11 cellular contexts compared by ENCODE assay signal in genomic region chr3:50502225-50502583, GRCh38. TPM values are rescaled to one million over a fixed set of nuclear protein-coding genes. Genes with fewer than 3 reads are reported as not detected.
DNase-seq lines count a peak whose midpoint lies in the region; ATAC-seq and TF ChIP-seq lines count a peak whose summit lies in the region.
"Had no signal": no experiment of that assay in that cellular context is flagged by ENCODE, and none has a peak within 500 bp of the region (broad histone marks: within the 10 kb centered on the region; RNA-seq: fewer than 3 reads in every experiment).

No MANE protein-coding gene starts in this region.

- H3K9me3 ChIP-seq in HUES6 (ENCODE audit: control insufficient read depth, insufficient read depth, low read depth, low read length) (no peaks in the 10 kb centered on the region), ovary (no peaks in the 10 kb centered on the region)

- no peak overlapping the region for H3K27ac ChIP-seq in HUES6 (ENCODE audit: low read depth, low read length)
- no peak overlapping the region for H3K27ac ChIP-seq in ovary

- no peaks in the 10 kb centered on the region for H3K9me3 Mint-ChIP-seq in effector memory CD8-positive, alpha-beta T cell
- no peaks in the 10 kb centered on the region for H3K9me3 Mint-ChIP-seq in neural crest cell

- no peak for ATAC-seq in effector memory CD8-positive, alpha-beta T cell (replicated peaks)
- no peak for ATAC-seq in HG03457 (IDR thresholded peaks at IDR 0.05; ENCODE audit: unreplicated experiment)
- ATAC-seq: K562 had no signal

- TF ChIP-seq EP300 in ovary (IDR thresholded peaks at IDR 0.05): no peak

- H3K4me3 ChIP-seq in HUES6 (ENCODE audit: low read depth, low read length) (peak overlapping the region; percentile 62), ovary (no peak overlapping the region)

- TF ChIP-seq POLR2A in ovary (IDR thresholded peaks at IDR 0.05): no peak

- H3K36me3 Mint-ChIP-seq in effector memory CD8-positive, alpha-beta T cell (ENCODE audit: insufficient read depth): peaks cover 19% of the 10 kb centered on the region
- H3K36me3 Mint-ChIP-seq in neural crest cell (ENCODE audit: low read depth): no peaks in the 10 kb centered on the region

- H3K27me3 ChIP-seq in HUES6 (ENCODE audit: control insufficient read depth, insufficient read depth, low read length): peaks cover 52% of the 10 kb centered on the region
- H3K27me3 ChIP-seq in ovary: no peaks in the 10 kb centered on the region

- TF ChIP-seq CTCF in neural crest cell (conservative IDR thresholded peaks at IDR 0.05) (no peak), ovary (IDR thresholded peaks at IDR 0.05) (no peak)

- H3K27ac Mint-ChIP-seq in effector memory CD8-positive, alpha-beta T cell: peak overlapping the region; percentile 52 to 63
- no peak overlapping the region for H3K27ac Mint-ChIP-seq in neural crest cell (ENCODE audit: unreplicated experiment)

- 15 to 28% (median 20%) methylated on average over 7 of the region's 7 CpGs for whole genome bisulfite sequencing in ovary, 3 donors

- peak overlapping the region; percentile 53 for H3K9ac ChIP-seq in HUES6 (ENCODE audit: low read length)

- peak overlapping the region; percentile 83 to 85 for H3K4me3 Mint-ChIP-seq in effector memory CD8-positive, alpha-beta T cell
- peak overlapping the region; percentile 69 for H3K4me3 Mint-ChIP-seq in neural crest cell

- peaks cover 30% of the 10 kb centered on the region for H3K4me1 ChIP-seq in HUES6 (ENCODE audit: control insufficient read depth, insufficient read depth, low read length)
- H3K4me1 ChIP-seq in ovary (ENCODE audit: insufficient read depth): peaks cover 5% of the 10 kb centered on the region

- peaks cover 0 to 7% of the 10 kb centered on the region in 2 donors for H3K27me3 Mint-ChIP-seq in effector memory CD8-positive, alpha-beta T cell
- H3K27me3 Mint-ChIP-seq in neural crest cell (ENCODE audit: low read depth): peaks cover 43% of the 10 kb centered on the region

- peaks cover 27 to 43% of the 10 kb centered on the region in 2 donors for H3K4me1 Mint-ChIP-seq in effector memory CD8-positive, alpha-beta T cell (ENCODE audit: low read depth in 2 of 2)
- H3K4me1 Mint-ChIP-seq in neural crest cell: peaks cover 7% of the 10 kb centered on the region

- DNase-seq in DMS53 (lab: John Stamatoyannopoulos, UW): peak; percentile 3
- no peak for DNase-seq in DMS53 treated with DMSO at 0.1 percent for 48 hours (lab: John Stamatoyannopoulos, UW; ENCODE audit: unreplicated experiment)
- DNase-seq in effector memory CD8-positive, alpha-beta T cell: no peak
- DNase-seq in neural crest cell (ENCODE audit: low read depth, low spot score): no peak
- no peak for DNase-seq in GM19240 (ENCODE audit: insufficient read length, low spot score)
- DNase-seq in ovary: no peak
- DNase-seq: NCI-H446, SW 1271 had no signal

- H3K36me3 ChIP-seq in HUES6 (ENCODE audit: control insufficient read depth, insufficient read depth, low read length) (no peaks in the 10 kb centered on the region), ovary (no peaks in the 10 kb centered on the region)

- intact Hi-C loops in ovary (cut with DNase I): loop anchor here in 1 of 4 donors (10.0 kb wide), 1 partner anchor 113 kb away; the partner anchor contains the start of genes CISH and MAPKAPK3

RNA-seq across cellular contexts. Expression of gene CACNA2D2, which starts 1.2 kb away (rescaled TPM):
- total RNA-seq in neural crest cell: 8.7 and 9.3 TPM in 2 replicates
- 1 to 10 TPM in 6 of 7 donors, under 1 TPM in 1; 0.95 to 8.6 (median 4.2) TPM for total RNA-seq in ovary
- 1 to 10 TPM; 1.8 to 2.8 TPM for polyA plus RNA-seq in ovary
